ENCODE assay signal across 2 cellular contexts in genomic region chr7:29093091-29093490, GRCh38. TPM values are rescaled to one million over a fixed set of nuclear protein-coding genes. Genes with fewer than 3 reads are reported as not detected.
"Had no signal": no experiment of that assay in that cellular context is flagged by ENCODE, and none has a peak within 500 bp of the region (broad histone marks: within the 10 kb centered on the region; RNA-seq: fewer than 3 reads in every experiment).

No MANE protein-coding gene starts in this region.

RNA-seq across cellular contexts. Expression of gene CPVL, which starts 53.2 kb away (rescaled TPM):
- total RNA-seq: GM23248, IMR-90 had no signal
- polyA plus RNA-seq: GM23248, IMR-90 had no signal
